ENCODE assay signal across 1 cellular context in the genomic region with DNA sequence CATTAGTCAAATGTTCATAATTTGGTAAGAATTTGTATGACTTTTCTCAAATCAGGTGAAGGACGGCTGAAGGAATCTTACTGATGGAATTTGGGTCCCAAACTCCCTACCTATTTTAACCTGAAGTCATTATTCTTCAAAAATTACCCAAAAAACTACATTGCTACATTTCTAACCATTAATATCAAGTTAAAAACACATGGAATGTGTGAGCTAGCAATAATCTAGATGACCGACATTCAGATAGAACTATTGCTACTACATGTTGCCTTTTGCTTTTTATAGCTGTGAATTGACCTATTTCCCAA.
TF ChIP-seq lines count a peak whose summit lies in the region.

No MANE protein-coding gene starts in this region.

TF ChIP-seq in HCT116, 20 proteins besides CTCF, POLR2A, EP300 and RAD21:
- TF ChIP-seq SP1 (IDR thresholded peaks at IDR 0.05; ENCODE audit: low read depth), result 0 out of 2 replicates have a peak, but pooled peaks have one; percentile 8
- TF ChIP-seq POLR2AphosphoS5 (IDR thresholded peaks at IDR 0.05; ENCODE audit: low read depth, low read length), result no peak
